ENCODE assay signal across 17 cellular contexts in the genomic region with DNA sequence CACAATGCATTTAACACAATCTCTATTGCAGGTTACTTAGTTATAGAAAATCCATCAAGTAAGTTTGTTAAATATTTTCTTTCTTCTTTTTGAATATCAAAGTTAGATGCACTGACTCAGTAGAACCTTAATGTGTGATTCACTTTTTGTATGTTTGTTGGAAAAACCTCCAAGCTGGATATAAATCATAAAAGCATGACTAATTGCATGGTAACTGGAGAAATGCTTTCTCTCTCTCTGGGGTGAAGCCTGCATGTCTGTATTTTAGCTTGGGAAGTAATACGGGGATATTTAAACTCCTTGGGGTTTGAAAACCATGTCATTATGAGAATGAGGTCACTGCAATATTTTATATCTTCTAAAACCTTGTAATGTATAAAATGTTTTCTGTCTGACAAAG. TPM values are rescaled to one million over a fixed set of nuclear protein-coding genes. Genes with fewer than 3 reads are reported as not detected.
DNase-seq lines count a peak whose midpoint lies in the region; ATAC-seq and TF ChIP-seq lines count a peak whose summit lies in the region.
"Had no signal": no experiment of that assay in that cellular context is flagged by ENCODE, and none has a peak within 500 bp of the region (broad histone marks: within the 10 kb centered on the region; RNA-seq: fewer than 3 reads in every experiment).

No MANE protein-coding gene starts in this region.

- no peaks in the 10 kb centered on the region for H3K9me2 ChIP-seq in SK-N-SH

- 5% methylated on average over 1 of the region's 1 CpG for WGBS in SK-N-SH (ENCODE audit: low lambda C conversion rate)

- H3K4me3 Mint-ChIP-seq in Calu3 (ENCODE audit: low read depth, unreplicated experiment), result no peak overlapping the region
- H3K4me3 Mint-ChIP-seq: neural progenitor cell; stimulated activated naive CD8-positive, alpha-beta T cell treated with anti-CD3 and anti-CD28 coated beads, Interleukin-15, amount 100 ng/mL, for 72 hours had no signal

- DNase-seq in SK-N-SH (no peak), adipocyte (ENCODE audit: low read depth) (peak; percentile 79), fibroblast of the aortic adventitia (ENCODE audit: low read depth) (peak; percentile 69), NCI-H2081 treated with DMSO at 0.1 percent for 48 hours (lab: John Stamatoyannopoulos, UW) (no peak), NCI-H2107 (lab: John Stamatoyannopoulos, UW) (no peak), Calu3 (no peak), DMS153 treated with DMSO at 0.1 percent for 48 hours (lab: John Stamatoyannopoulos, UW; ENCODE audit: unreplicated experiment) (no peak)
- DNase-seq: activated CD8-positive, alpha-beta memory T cell treated with anti-CD3 and anti-CD28 coated beads for 24 hours; activated gamma-delta T cell treated with Interleukin-2 at 50 U/mL for 16 hours; left ventricle myocardium superior; MV-4-11; NCI-H2227 treated with DMSO at 0.1 percent for 48 hours; stimulated activated naive CD8-positive, alpha-beta T cell treated with anti-CD3 and anti-CD28 coated beads, Interleukin-15, amount 100 ng/mL, for 72 hours; WERI-Rb-1 had no signal

- H3K4me3 ChIP-seq in SK-N-SH (ENCODE audit: low read depth in 2 of 2, low read length in 1 of 2) (no peak overlapping the region), adipocyte (ENCODE audit: low read length) (no peak overlapping the region), fibroblast of the aortic adventitia (ENCODE audit: low read depth, low read length) (no peak overlapping the region)
- H3K4me3 ChIP-seq: neural progenitor cell had no signal

- no TSS peak for BruUV-seq in Calu3 (replicated peaks; lab: Mats Ljungman, UMichigan)

- CTCF ChIA-PET in SK-N-SH (lab: Yijun Ruan, JAX), result no interaction called here
- CTCF ChIA-PET in Calu3 (lab: Charles Lee), result interaction anchor here (1.1 kb wide), 1 partner anchor 25 kb away, joined by 3 read pairs; no protein-coding TSS in a partner anchor

- H3K9me3 Mint-ChIP-seq in Calu3 (ENCODE audit: low read depth, unreplicated experiment), result no peaks in the 10 kb centered on the region
- H3K9me3 Mint-ChIP-seq: neural progenitor cell; stimulated activated naive CD8-positive, alpha-beta T cell treated with anti-CD3 and anti-CD28 coated beads, Interleukin-15, amount 100 ng/mL, for 72 hours had no signal

- H3K27me3 ChIP-seq in SK-N-SH (ENCODE audit: insufficient read depth) (peaks cover under 1% of the 10 kb centered on the region; the same call in 1 of the 2 replicates), adipocyte (replicated peaks; ENCODE audit: control insufficient read depth, insufficient read depth, low read length) (no peaks in the 10 kb centered on the region)
- H3K27me3 ChIP-seq: neural progenitor cell had no signal

- ATAC-seq in SK-N-SH treated with all-trans-retinoic acid at 6 μM for 48 hours, result no peak
- ATAC-seq: left ventricle myocardium superior; stimulated activated naive CD8-positive, alpha-beta T cell treated with anti-CD3 and anti-CD28 coated beads, Interleukin-15, amount 100 ng/mL, for 72 hours had no signal

- intact Hi-C loops in Calu3 (cut with micrococcal nuclease; ENCODE audit: unreplicated experiment), result no loop called here

- POLR2A ChIA-PET in SK-N-SH (lab: Yijun Ruan, JAX), result no interaction called here

- H3K36me3 ChIP-seq in SK-N-SH (replicated peaks in 1 of 2; ENCODE audit: control insufficient read depth in 1 of 2, insufficient read depth in 2 of 2, low read length in 1 of 2), result no peaks in the 10 kb centered on the region
- H3K36me3 ChIP-seq in adipocyte (ENCODE audit: control insufficient read depth, insufficient read depth, low read length, severe bottlenecking), result no peaks in the 10 kb centered on the region
- H3K36me3 ChIP-seq: neural progenitor cell, WERI-Rb-1 had no signal

- TF ChIP-seq CTCF in SK-N-SH (IDR thresholded peaks at IDR 0.05) (no peak), fibroblast of the aortic adventitia (IDR thresholded peaks at IDR 0.05; ENCODE audit: insufficient read depth, low read length) (no peak), Calu3 (IDR thresholded peaks at IDR 0.05; ENCODE audit: unreplicated experiment) (no peak)

- no peaks in the 10 kb centered on the region for H3K4me1 ChIP-seq in SK-N-SH (ENCODE audit: control insufficient read depth in 1 of 2, insufficient read depth in 2 of 2, low read depth in 1 of 2, low read length in 1 of 2)
- peaks cover 15% of the 10 kb centered on the region for H3K4me1 ChIP-seq in adipocyte (ENCODE audit: control insufficient read depth, insufficient read depth, low read length)
- H3K4me1 ChIP-seq: neural progenitor cell had no signal

- no peak overlapping the region; the same call in 1 of the 2 replicates for H2AFZ ChIP-seq in SK-N-SH (ENCODE audit: low read depth)
- H2AFZ ChIP-seq: neural progenitor cell had no signal

- H3F3A ChIP-seq in SK-N-SH (replicated peaks; ENCODE audit: insufficient read depth), result peaks cover 9% of the 10 kb centered on the region

- H3K4me2 ChIP-seq in SK-N-SH, result no peak overlapping the region
- H3K4me2 ChIP-seq: neural progenitor cell had no signal

- no peaks in the 10 kb centered on the region for H4K20me1 ChIP-seq in SK-N-SH (ENCODE audit: insufficient read depth)

- H3K4me1 Mint-ChIP-seq in Calu3 (ENCODE audit: low read depth, unreplicated experiment), result no peaks in the 10 kb centered on the region
- H3K4me1 Mint-ChIP-seq: neural progenitor cell; stimulated activated naive CD8-positive, alpha-beta T cell treated with anti-CD3 and anti-CD28 coated beads, Interleukin-15, amount 100 ng/mL, for 72 hours had no signal

- H3K27ac Mint-ChIP-seq in Calu3 (ENCODE audit: unreplicated experiment), result no peak overlapping the region
- H3K27ac Mint-ChIP-seq: neural progenitor cell; stimulated activated naive CD8-positive, alpha-beta T cell treated with anti-CD3 and anti-CD28 coated beads, Interleukin-15, amount 100 ng/mL, for 72 hours had no signal

- no peaks in the 10 kb centered on the region for H3K36me3 Mint-ChIP-seq in Calu3 (ENCODE audit: insufficient read depth, unreplicated experiment)
- H3K36me3 Mint-ChIP-seq: neural progenitor cell had no signal

- H3K27me3 Mint-ChIP-seq in Calu3 (ENCODE audit: unreplicated experiment), result no peaks in the 10 kb centered on the region
- H3K27me3 Mint-ChIP-seq: stimulated activated naive CD8-positive, alpha-beta T cell treated with anti-CD3 and anti-CD28 coated beads, Interleukin-15, amount 100 ng/mL, for 72 hours had no signal

- no peak for TF ChIP-seq EP300 in SK-N-SH (IDR thresholded peaks at IDR 0.05; ENCODE audit: borderline replicate concordance in 1 of 2, low read depth in 1 of 2, low read length in 1 of 2)

- H3K9me3 ChIP-seq in SK-N-SH, result no peaks in the 10 kb centered on the region
- no peaks in the 10 kb centered on the region for H3K9me3 ChIP-seq in adipocyte (ENCODE audit: control insufficient read depth, low read length)

- H3K9ac ChIP-seq in SK-N-SH (no peak overlapping the region), adipocyte (ENCODE audit: low read length) (no peak overlapping the region)
- H3K9ac ChIP-seq: neural progenitor cell had no signal

- no peak for TF ChIP-seq RAD21 in SK-N-SH (IDR thresholded peaks at IDR 0.05; ENCODE audit: low read length)

- H3K27ac ChIP-seq in SK-N-SH (ENCODE audit: low read depth in 2 of 2, low read length in 1 of 2), result 0 out of 4 replicates have a peak overlapping the region, but pooled peaks of 1 of the 2 experiments have one; percentile 20
- H3K27ac ChIP-seq: 22Rv1, neural progenitor cell, WERI-Rb-1 had no signal

- H3K79me2 ChIP-seq in SK-N-SH (ENCODE audit: insufficient read depth), result no peaks in the 10 kb centered on the region

TF ChIP-seq in SK-N-SH, 30 proteins besides CTCF, POLR2A, EP300 and RAD21 (continues in another document):
- TF ChIP-seq, protein P1, sequence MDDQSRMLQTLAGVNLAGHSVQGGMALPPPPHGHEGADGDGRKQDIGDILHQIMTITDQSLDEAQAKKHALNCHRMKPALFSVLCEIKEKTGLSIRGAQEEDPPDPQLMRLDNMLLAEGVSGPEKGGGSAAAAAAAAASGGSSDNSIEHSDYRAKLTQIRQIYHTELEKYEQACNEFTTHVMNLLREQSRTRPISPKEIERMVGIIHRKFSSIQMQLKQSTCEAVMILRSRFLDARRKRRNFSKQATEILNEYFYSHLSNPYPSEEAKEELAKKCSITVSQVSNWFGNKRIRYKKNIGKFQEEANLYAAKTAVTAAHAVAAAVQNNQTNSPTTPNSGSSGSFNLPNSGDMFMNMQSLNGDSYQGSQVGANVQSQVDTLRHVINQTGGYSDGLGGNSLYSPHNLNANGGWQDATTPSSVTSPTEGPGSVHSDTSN (IDR thresholded peaks at IDR 0.05), result peak; percentile 39
- TF ChIP-seq FOSL2 (IDR thresholded peaks at IDR 0.05; ENCODE audit: borderline replicate concordance, low read depth) (peak; percentile 39; the same call in 1 of the 2 replicates), YY1 (IDR thresholded peaks at IDR 0.05; ENCODE audit: low read depth) (no peak), ELF1 (IDR thresholded peaks at IDR 0.05) (no peak), JUND (IDR thresholded peaks at IDR 0.05) (peak; percentile 34; the same call in 1 of the 2 replicates)

TF ChIP-seq in SK-N-SH treated with all-trans-retinoic acid at 6 μM for 48 hours, 23 proteins besides CTCF, POLR2A, EP300 and RAD21 (continues in another document):
- TF ChIP-seq CSDC2 (CRISPR knock-in tag; IDR thresholded peaks at IDR 0.05), result no peak
- TF ChIP-seq, protein P2, sequence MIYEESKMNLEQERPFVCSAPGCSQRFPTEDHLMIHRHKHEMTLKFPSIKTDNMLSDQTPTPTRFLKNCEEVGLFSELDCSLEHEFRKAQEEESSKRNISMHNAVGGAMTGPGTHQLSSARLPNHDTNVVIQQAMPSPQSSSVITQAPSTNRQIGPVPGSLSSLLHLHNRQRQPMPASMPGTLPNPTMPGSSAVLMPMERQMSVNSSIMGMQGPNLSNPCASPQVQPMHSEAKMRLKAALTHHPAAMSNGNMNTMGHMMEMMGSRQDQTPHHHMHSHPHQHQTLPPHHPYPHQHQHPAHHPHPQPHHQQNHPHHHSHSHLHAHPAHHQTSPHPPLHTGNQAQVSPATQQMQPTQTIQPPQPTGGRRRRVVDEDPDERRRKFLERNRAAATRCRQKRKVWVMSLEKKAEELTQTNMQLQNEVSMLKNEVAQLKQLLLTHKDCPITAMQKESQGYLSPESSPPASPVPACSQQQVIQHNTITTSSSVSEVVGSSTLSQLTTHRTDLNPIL (CRISPR knock-in tag; IDR thresholded peaks at IDR 0.05; ENCODE audit: low read depth), result no peak
- no peak for TF ChIP-seq ZNF8 (CRISPR knock-in tag; IDR thresholded peaks at IDR 0.05)

RNA-seq across cellular contexts. Expression of a gene that starts 58.6 kb away (rescaled TPM):
- polyA plus RNA-seq in SK-N-SH (2012; rRNA removed), result not detected in 2 replicates
- not detected in 2 replicates for polyA plus RNA-seq in SK-N-SH (2012; cell fraction: cytosol; rRNA removed)
- not detected in 2 replicates for polyA plus RNA-seq in SK-N-SH (2012; cell fraction: nucleus; rRNA removed)
- total RNA-seq in fibroblast of the aortic adventitia (ENCODE audit: low replicate concordance) (not detected in 2 replicates), Calu3 (2022) (not detected in 2 replicates)
- total RNA-seq: left ventricle myocardium superior had no signal

Comparison
In these comparisons a context has a peak if more than half of its experiments do, and no peak if none do; other contexts are left out.
1. DNase-seq: peak in adipocyte (single experiment) and fibroblast of the aortic adventitia (single experiment); none in SK-N-SH (single experiment), NCI-H2081 treated with DMSO at 0.1 percent for 48 hours (single experiment), NCI-H2107 (single experiment), Calu3 (single experiment) and DMS153 treated with DMSO at 0.1 percent for 48 hours (single experiment).